Comparison of ENCODE assay signal across 8 cellular contexts in the genomic region with DNA sequence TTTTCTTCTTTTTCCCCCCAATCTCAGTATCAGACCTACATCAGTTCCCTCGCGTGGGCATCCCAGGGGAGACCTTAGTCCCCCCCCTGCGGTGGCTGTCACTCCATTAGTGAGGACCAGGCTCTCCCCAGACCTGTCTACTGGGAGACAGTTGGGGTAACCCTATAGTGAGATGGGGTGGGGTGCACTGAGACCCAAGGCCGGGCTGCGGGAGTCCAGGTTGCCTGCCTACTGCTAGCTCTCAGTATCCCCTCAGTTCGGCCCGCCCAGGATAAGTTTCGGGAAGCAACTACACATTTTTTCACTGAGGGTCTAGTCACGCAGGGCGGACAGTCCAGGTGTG. TPM values are rescaled to one million over a fixed set of nuclear protein-coding genes. Genes with fewer than 3 reads are reported as not detected.
DNase-seq lines count a peak whose midpoint lies in the region; ATAC-seq, FAIRE-seq and TF ChIP-seq lines count a peak whose summit lies in the region.

No MANE protein-coding gene starts in this region.

- peak in 1 of 2 donors; percentile 11 for DNase-seq in heart right ventricle
- no peak for DNase-seq in HTR-8/SVneo (ENCODE audit: insufficient read length, low spot score)
- no peak for DNase-seq in ecto neural progenitor cell (ENCODE audit: low spot score)
- DNase-seq in NCI-H2107 treated with DMSO at 0.1 percent for 48 hours (lab: John Stamatoyannopoulos, UW; ENCODE audit: unreplicated experiment): no peak
- no peak for DNase-seq in RPMI8226

- H3K27ac ChIP-seq in VCaP (peak overlapping the region; percentile 85; the same call in 1 of the 2 replicates), heart right ventricle (peak overlapping the region in 9 of 10 donors; percentile 71 to 95 (median 90)), skeletal muscle tissue (ENCODE audit: low read depth, low read length) (peak overlapping the region; percentile 68)

- 64 to 69% methylated on average over 10 of the region's 10 CpGs for WGBS in heart right ventricle, 2 donors

- peaks cover 0 to 26% (median 22%) of the 10 kb centered on the region in 9 donors for H3K4me1 ChIP-seq in heart right ventricle
- peaks cover 17 to 20% (median 18%) of the 10 kb centered on the region in 3 donors for H3K4me1 ChIP-seq in skeletal muscle tissue (ENCODE audit: control insufficient read depth in 3 of 3, insufficient read depth in 3 of 3, low read length in 3 of 3)

- intact Hi-C loops in heart right ventricle (cut with DNase I): no loop called here

- H3K9ac ChIP-seq in skeletal muscle tissue (ENCODE audit: low read depth in 1 of 3, low read length in 3 of 3): peak overlapping the region; percentile 73 to 79 (median 75)

- peak overlapping the region; percentile 76 to 98 (median 95) for H3K4me3 ChIP-seq in heart right ventricle
- H3K4me3 ChIP-seq in skeletal muscle tissue (ENCODE audit: low read length in 3 of 3): peak overlapping the region; percentile 70 to 74 (median 72)

- ATAC-seq in GM19452 (IDR thresholded peaks at IDR 0.05; ENCODE audit: unreplicated experiment) (peak; percentile 1), heart right ventricle (peak in 5 of 8 donors; percentile 10 to 28 (median 18))

- H3K36me3 ChIP-seq in heart right ventricle (no peaks in the 10 kb centered on the region), skeletal muscle tissue (ENCODE audit: control insufficient read depth in 3 of 3, insufficient read depth in 3 of 3, low read length in 3 of 3) (no peaks in the 10 kb centered on the region)

- H3K27me3 ChIP-seq in heart right ventricle: no peaks in the 10 kb centered on the region
- no peaks in the 10 kb centered on the region for H3K27me3 ChIP-seq in skeletal muscle tissue (ENCODE audit: control insufficient read depth in 3 of 3, insufficient read depth in 3 of 3, low read length in 3 of 3)

- H3K9me3 ChIP-seq in heart right ventricle (no peaks in the 10 kb centered on the region), skeletal muscle tissue (ENCODE audit: control insufficient read depth in 3 of 3, low read length in 3 of 3) (no peaks in the 10 kb centered on the region)

- no peak for FAIRE-seq in HTR-8/SVneo (lab: Jason Lieb, UNC)

- no peak for TF ChIP-seq CTCF in VCaP (conservative IDR thresholded peaks at IDR 0.05)
- TF ChIP-seq CTCF in heart right ventricle (IDR thresholded peaks at IDR 0.05): no peak

RNA-seq across cellular contexts. Expression of gene DCUN1D1, which starts 0.7 kb away (rescaled TPM):
- 10 to 100 TPM; 30.7 to 45.2 (median 36.5) TPM for total RNA-seq in heart right ventricle
- polyA plus RNA-seq in heart right ventricle: 1 to 10 TPM; 7.9 to 8.2 TPM
- total RNA-seq in skeletal muscle tissue: 11.5 TPM
